ENCODE assay signal across 11 cellular contexts in the genomic region with DNA sequence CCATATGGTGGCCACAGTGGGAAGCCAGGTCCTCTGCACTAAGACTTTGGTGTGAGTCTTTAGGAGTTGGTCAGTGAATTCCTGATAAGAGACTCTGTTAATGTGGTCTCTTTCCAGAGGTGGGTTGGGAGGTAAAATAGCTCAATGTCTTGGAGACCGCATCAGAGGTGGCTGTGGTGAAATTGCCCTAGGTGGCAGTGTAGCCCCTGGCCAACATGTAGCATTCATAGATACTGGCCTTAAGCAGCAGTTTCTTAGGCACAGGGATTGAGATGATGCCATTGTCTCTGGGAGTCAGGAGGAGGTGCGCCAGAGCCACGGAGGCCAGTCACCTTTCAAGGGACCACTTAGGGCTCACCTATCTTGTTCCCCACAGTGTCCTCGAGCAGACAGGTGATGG.
DNase-seq lines count a peak whose midpoint lies in the region; ATAC-seq and TF ChIP-seq lines count a peak whose summit lies in the region.
"Had no signal": no experiment of that assay in that cellular context is flagged by ENCODE, and none has a peak within 500 bp of the region (broad histone marks: within the 10 kb centered on the region; RNA-seq: fewer than 3 reads in every experiment).

No MANE protein-coding gene starts in this region.

- H3K27me3 ChIP-seq in left ventricle myocardium inferior (ENCODE audit: low read depth) (no peaks in the 10 kb centered on the region), right atrium auricular region (no peaks in the 10 kb centered on the region)
- H3K27me3 ChIP-seq: SJCRH30 had no signal

- H3K4me1 ChIP-seq in left ventricle myocardium inferior (peaks cover 15% of the 10 kb centered on the region), right atrium auricular region (peaks cover 0 to 6% of the 10 kb centered on the region in 2 donors), OCI-LY7 (ENCODE audit: insufficient read depth, low read length, poor library complexity, severe bottlenecking) (no peaks in the 10 kb centered on the region)

- DNase-seq in left ventricle myocardium inferior (no peak), right atrium auricular region (ENCODE audit: low spot score) (no peak), OCI-LY7 (ENCODE audit: low spot score) (no peak), iPS DF 19.7 (ENCODE audit: low read depth, low spot score) (peak; percentile 7), NCI-H524 treated with DMSO at 0.1 percent for 48 hours (lab: John Stamatoyannopoulos, UW) (no peak), activated gamma-delta T cell (lab: John Stamatoyannopoulos, UW) (no peak)
- DNase-seq: AML-193; effector memory CD8-positive, alpha-beta T cell; SJCRH30 had no signal

- no TSS peak for BruUV-seq in OCI-LY7 (replicated peaks; lab: Mats Ljungman, UMichigan)

- no peaks in the 10 kb centered on the region for H4K20me1 ChIP-seq in OCI-LY7 (ENCODE audit: insufficient read depth, low read length)

- no peak overlapping the region for H3K4me3 ChIP-seq in left ventricle myocardium inferior
- H3K4me3 ChIP-seq in right atrium auricular region = no peak overlapping the region
- H3K4me3 ChIP-seq in OCI-LY7 (ENCODE audit: low read depth, low read length, poor library complexity, severe bottlenecking) = no peak overlapping the region
- H3K4me3 ChIP-seq: SJCRH30 had no signal

- H2AFZ ChIP-seq in OCI-LY7 (ENCODE audit: low read length) = no peak overlapping the region

- intact Hi-C loops in left ventricle myocardium inferior (cut with micrococcal nuclease) = loop anchor here (10.0 kb wide), 1 partner anchor 240 kb away; no protein-coding TSS in a partner anchor
- intact Hi-C loops in OCI-LY7 (cut with micrococcal nuclease; ENCODE audit: unreplicated experiment) = no loop called here

- no peak overlapping the region for H3K4me2 ChIP-seq in OCI-LY7 (ENCODE audit: low read length)

- ATAC-seq in GM21786 (IDR thresholded peaks at IDR 0.05; ENCODE audit: unreplicated experiment) = no peak
- no peak for ATAC-seq in HG02798 (IDR thresholded peaks at IDR 0.05; ENCODE audit: poor library complexity, unreplicated experiment)
- ATAC-seq: effector memory CD8-positive, alpha-beta T cell had no signal

- no peaks in the 10 kb centered on the region for H3K9me2 ChIP-seq in OCI-LY7 (ENCODE audit: insufficient read depth, low read length)

- no peaks in the 10 kb centered on the region for H3K9me3 ChIP-seq in left ventricle myocardium inferior (replicated peaks)
- no peaks in the 10 kb centered on the region for H3K9me3 ChIP-seq in right atrium auricular region
- no peaks in the 10 kb centered on the region for H3K9me3 ChIP-seq in OCI-LY7 (ENCODE audit: low read length)
- H3K9me3 ChIP-seq: SJCRH30 had no signal

- TF ChIP-seq CTCF in left ventricle myocardium inferior (IDR thresholded peaks at IDR 0.05; ENCODE audit: borderline replicate concordance) = peak; percentile 46
- TF ChIP-seq CTCF in right atrium auricular region (IDR thresholded peaks at IDR 0.05) = peak in 1 of 2 donors; percentile 38
- 0 out of 2 replicates have a peak, but pooled peaks have one; percentile 31 for TF ChIP-seq CTCF in OCI-LY7 (conservative IDR thresholded peaks at IDR 0.05; ENCODE audit: low read length)

- CTCF ChIA-PET in OCI-LY7 (lab: Charles Lee; ENCODE audit: unreplicated experiment) = no interaction called here

- H3K79me2 ChIP-seq in OCI-LY7 (ENCODE audit: insufficient read depth, low read depth, low read length) = no peaks in the 10 kb centered on the region

- H3K36me3 ChIP-seq in left ventricle myocardium inferior (no peaks in the 10 kb centered on the region), right atrium auricular region (no peaks in the 10 kb centered on the region), OCI-LY7 (ENCODE audit: insufficient read depth, low read length) (no peaks in the 10 kb centered on the region)
- H3K36me3 ChIP-seq: SJCRH30 had no signal

- POLR2A ChIA-PET in OCI-LY7 (lab: Charles Lee) = interaction anchor here (1.4 to 1.5 kb wide), 2 partner anchors 45 to 227 kb away, joined by 3 to 4 read pairs; no protein-coding TSS in a partner anchor

- H3K27ac ChIP-seq in left ventricle myocardium inferior (replicated peaks) (no peak overlapping the region), right atrium auricular region (no peak overlapping the region), OCI-LY7 (ENCODE audit: low read depth, low read length, poor library complexity, severe bottlenecking) (no peak overlapping the region)
- H3K27ac ChIP-seq: SJCRH30 had no signal
